Comparison of ENCODE assay signal across 18 cellular contexts in the genomic region with DNA sequence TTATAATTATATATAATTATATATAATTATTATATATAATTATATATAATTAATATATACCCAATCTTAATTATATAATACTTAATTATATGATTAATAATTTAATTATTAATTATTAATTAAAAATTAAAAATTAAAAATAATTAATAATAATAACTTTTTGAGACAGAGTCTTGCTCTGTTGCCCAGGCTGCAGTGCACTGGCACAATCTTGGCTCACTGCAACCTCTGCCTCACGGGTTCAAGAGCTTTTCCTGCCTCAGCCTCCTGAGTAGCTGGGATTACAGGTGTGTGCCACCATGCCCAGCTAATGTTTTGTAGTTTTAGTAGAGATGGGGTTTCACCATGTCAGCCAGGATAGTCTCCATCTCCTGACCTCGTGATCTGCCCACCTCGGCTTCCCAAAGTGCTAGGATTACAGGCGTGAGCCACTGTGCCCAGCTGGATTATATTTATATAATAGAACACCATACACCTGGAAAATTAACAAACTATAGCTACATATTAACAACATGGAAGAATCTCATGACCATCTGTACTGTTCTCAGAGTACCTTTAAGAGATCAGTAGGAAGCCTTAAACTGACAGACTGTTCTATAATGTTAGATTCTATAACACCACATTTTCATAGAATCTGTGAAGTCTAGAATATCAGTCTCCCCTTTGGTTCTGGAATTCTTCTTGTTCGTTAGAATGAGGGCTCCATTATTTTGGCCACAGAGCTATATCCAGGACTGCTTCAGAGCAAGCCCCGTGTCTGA.
"Had no signal": no experiment of that assay in that cellular context is flagged by ENCODE, and none has a peak within 500 bp of the region (broad histone marks: within the 10 kb centered on the region; RNA-seq: fewer than 3 reads in every experiment).

No MANE protein-coding gene starts in this region.

- H3K4me3 Mint-ChIP-seq: naive B cell; natural killer cell treated with Interleukin-12 subunit alpha and Interleukin-12 subunit beta and Interleukin-15 and Interleukin-18, amount 100 ng/mL, for 72 hours; neural crest cell had no signal

- H3K27me3 Mint-ChIP-seq: naive B cell; natural killer cell treated with Interleukin-12 subunit alpha and Interleukin-12 subunit beta and Interleukin-15 and Interleukin-18, amount 100 ng/mL, for 72 hours had no signal

- H3K27ac Mint-ChIP-seq: natural killer cell treated with Interleukin-12 subunit alpha and Interleukin-12 subunit beta and Interleukin-15 and Interleukin-18, amount 100 ng/mL, for 72 hours had no signal

- DNase-seq: dorsolateral prefrontal cortex; effector CD4-positive, alpha-beta T cell; head of caudate nucleus; left ventricle myocardium superior; lower lobe of right lung; mucosa of descending colon; naive B cell; retina; right lobe of liver; small intestine; stimulated activated CD4-positive, alpha-beta T cell treated with anti-CD3 and anti-CD28 coated beads, Interleukin-15, amount 100 ng/mL, for 24 hours; stimulated activated CD4-positive, alpha-beta T cell treated with anti-CD3 and anti-CD28 coated beads, Interleukin-4, amount 100 ng/mL, for 1 hour; stimulated activated CD8-positive, alpha-beta memory T cell treated with anti-CD3 and anti-CD28 coated beads, Interleukin-4, amount 100 ng/mL, for 48 hours; stimulated activated naive CD4-positive, alpha-beta T cell; upper lobe of left lung had no signal

- H3K4me1 Mint-ChIP-seq: neural crest cell had no signal

- ATAC-seq: left ventricle myocardium superior; lower lobe of right lung; mucosa of descending colon; natural killer cell treated with Interleukin-12 subunit alpha and Interleukin-12 subunit beta and Interleukin-15 and Interleukin-18, amount 100 ng/mL, for 72 hours; pancreas; right lobe of liver had no signal
